ENCODE assay signal across 8 cellular contexts in the genomic region with DNA sequence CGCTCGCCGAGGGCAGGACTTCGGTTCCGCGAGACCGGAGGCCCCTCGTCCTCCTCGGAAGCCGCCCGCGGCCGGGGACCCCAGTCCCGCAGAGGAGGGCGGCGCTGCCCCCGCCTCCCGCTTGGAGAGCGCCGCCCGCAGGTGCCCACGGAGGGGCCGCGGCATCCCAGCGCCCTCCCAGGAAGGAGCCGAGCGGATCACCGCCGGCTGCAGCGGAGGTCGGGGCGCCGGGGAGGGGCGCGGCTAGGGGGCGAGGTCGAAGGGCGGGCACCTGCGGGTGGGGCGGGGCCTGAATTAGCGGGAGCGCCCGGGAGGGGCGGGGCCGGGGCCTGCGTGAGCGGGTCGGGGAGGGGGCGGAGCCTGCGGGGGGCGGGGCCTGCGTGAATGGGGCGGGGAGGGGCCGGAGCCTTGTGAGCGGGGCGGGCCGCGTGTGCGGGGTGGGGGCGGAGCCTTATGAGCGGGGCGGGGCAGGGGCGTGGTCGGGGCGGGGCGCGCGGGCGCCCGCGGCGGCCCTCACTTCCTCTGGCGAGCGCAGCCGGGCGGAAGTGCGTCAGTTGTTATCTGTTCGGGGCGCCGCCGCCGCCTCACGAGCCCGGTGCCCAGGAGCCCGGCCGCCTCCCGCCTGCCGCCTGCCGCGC. TPM values are rescaled to one million over a fixed set of nuclear protein-coding genes. Genes with fewer than 3 reads are reported as not detected.
DNase-seq lines count a peak whose midpoint lies in the region; ATAC-seq, FAIRE-seq and TF ChIP-seq lines count a peak whose summit lies in the region.

Gene FBRSL1 (plus strand): TSS at position 550 of the 638 bp plus-strand sequence.

- H3K4me2 ChIP-seq in neural cell (ENCODE audit: low read length), result peak within 1 kb of the TSS; percentile 84

- DNase-seq in DMS79 treated with DMSO at 0.1 percent for 48 hours (lab: John Stamatoyannopoulos, UW), result peak; percentile 86
- peak; percentile 97 for DNase-seq in H54 (ENCODE audit: insufficient read length, low spot score)
- DNase-seq in M059J (ENCODE audit: low read depth), result peak; percentile 74
- peak; percentile 83 to 94 for DNase-seq in SHP77 (lab: John Stamatoyannopoulos, UW)
- DNase-seq in activated effector memory CD4-positive, alpha-beta T cell treated with anti-CD3 and anti-CD28 coated beads, Interleukin-2, amount 50 U/mL, for 16 hours, result peak; percentile 96
- DNase-seq in fibroblast of villous mesenchyme (ENCODE audit: low read depth), result peak; percentile 88
- DNase-seq in stimulated activated naive CD8-positive, alpha-beta T cell treated with anti-CD3 and anti-CD28 coated beads, Interleukin-15, Interleukin-2, amounts not matched to agents 100 U/mL and 50 U/mL, for 24 hours, result peak; percentile 96

- no peaks in the 10 kb centered on the region for H3F3A ChIP-seq in neural cell (ENCODE audit: insufficient read depth, low read length, poor library complexity, severe bottlenecking)

- H3K79me2 ChIP-seq in neural cell (replicated peaks; ENCODE audit: insufficient read depth, low read length), result peaks cover 39% of the 10 kb centered on the region

- peak; percentile 40; the same call in 1 of the 2 replicates for TF ChIP-seq POLR2A in H54 (IDR thresholded peaks at IDR 0.05; ENCODE audit: low read depth, low read length)

- peaks cover 28% of the 10 kb centered on the region for H4K20me1 ChIP-seq in neural cell (ENCODE audit: insufficient read depth)

- peak within 1 kb of the TSS; percentile 70 for H3K9ac ChIP-seq in neural cell (ENCODE audit: low read length)

- H3K36me3 ChIP-seq in neural cell (ENCODE audit: insufficient read depth, low read length), result no peaks in the 10 kb centered on the region

- no peaks in the 10 kb centered on the region for H3K9me2 ChIP-seq in neural cell (ENCODE audit: insufficient read depth, low read length)

- H3K4me3 ChIP-seq in fibroblast of villous mesenchyme (ENCODE audit: low read depth, low read length) (peak within 1 kb of the TSS; percentile 69), neural cell (ENCODE audit: low read length) (peak within 1 kb of the TSS; percentile 90)

- no peaks in the 10 kb centered on the region for H3K9me3 ChIP-seq in neural cell (ENCODE audit: low read length)

- no peak for TF ChIP-seq RAD21 in neural cell (conservative IDR thresholded peaks at IDR 0.05)

- H2AFZ ChIP-seq in neural cell (ENCODE audit: low read depth, low read length), result peak within 1 kb of the TSS; percentile 14

- TF ChIP-seq CTCF in fibroblast of villous mesenchyme (IDR thresholded peaks at IDR 0.05; ENCODE audit: insufficient read depth, low read depth, low read length) (no peak), neural cell (IDR thresholded peaks at IDR 0.05; ENCODE audit: poor library complexity, severe bottlenecking) (peak; percentile 36)

- no peak for FAIRE-seq in H54 (lab: Jason Lieb, UNC)

- TF ChIP-seq EP300 in neural cell (conservative IDR thresholded peaks at IDR 0.05; ENCODE audit: poor library complexity, severe bottlenecking), result no peak

- no peak within 1 kb of the TSS for H3K27ac ChIP-seq in neural cell (ENCODE audit: low read length)

- no peaks in the 10 kb centered on the region for H3K27me3 ChIP-seq in neural cell (ENCODE audit: insufficient read depth, low read depth, low read length)

- peak; percentile 71 for ATAC-seq in stimulated activated naive CD8-positive, alpha-beta T cell treated with anti-CD3 and anti-CD28 coated beads, Interleukin-15, Interleukin-2, amounts not matched to agents 100 U/mL and 50 U/mL, for 24 hours

TF ChIP-seq in neural cell, 6 proteins besides CTCF, POLR2A, EP300 and RAD21:
- TF ChIP-seq POLR2AphosphoS5 (IDR thresholded peaks at IDR 0.05) (peak; percentile 65), MXI1 (conservative IDR thresholded peaks at IDR 0.05; ENCODE audit: poor library complexity, severe bottlenecking) (no peak)

RNA-seq across cellular contexts. Expression of gene FBRSL1, which starts in this region (rescaled TPM):
- total RNA-seq in M059J (2014; rRNA removed; shearing (Covaris generic)), result 1.6 and 3.2 TPM in 2 replicates
- total RNA-seq in fibroblast of villous mesenchyme, result 3.9 and 42.5 TPM in 2 replicates
- 11.9 and 37.0 TPM in 2 replicates for polyA plus RNA-seq in neural cell
- polyA minus RNA-seq in neural cell, result 19.3 and 23.6 TPM in 2 replicates
